In the genomic region with DNA sequence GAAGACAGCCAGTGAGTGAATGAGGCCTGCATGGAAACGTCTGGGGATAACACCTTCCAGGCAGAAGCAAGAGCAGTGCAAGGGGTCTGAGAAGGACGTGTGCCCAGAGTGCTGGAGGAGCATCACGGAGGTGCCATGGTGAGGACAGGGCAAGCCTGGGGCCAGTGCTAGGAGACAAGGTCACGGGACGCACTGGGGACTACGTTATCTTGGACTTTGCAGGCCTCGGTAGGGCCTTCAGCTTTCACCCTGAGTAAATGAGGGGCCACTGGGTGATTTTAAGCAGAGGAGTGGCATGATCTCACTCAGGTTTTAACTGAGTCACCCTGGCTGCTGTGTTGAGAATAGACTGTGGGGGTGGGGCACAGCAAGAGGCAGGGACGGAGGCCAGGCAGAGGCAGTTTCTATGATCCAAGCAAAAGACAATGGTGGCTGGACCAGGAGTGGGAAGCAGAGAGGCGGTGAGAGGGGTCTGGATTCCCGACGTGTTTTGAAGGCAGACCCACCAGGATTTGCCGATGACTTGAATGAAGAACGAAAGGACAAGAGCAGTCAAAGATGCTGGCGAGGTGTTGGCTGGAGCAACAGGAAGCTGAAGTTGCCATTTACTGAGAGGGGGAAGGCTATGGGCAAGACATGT, we compare ENCODE assay signal across 1 cellular context.
A peak's percentile ranks its signal among the peaks of the same experiment; 100 is the strongest.
TF ChIP-seq lines count a peak whose summit lies in the region.

No MANE protein-coding gene starts in this region.

TF ChIP-seq in K562, 482 proteins besides CTCF, POLR2A, EP300 and RAD21 (continued from another document and continues in another):
- TF ChIP-seq JUND (IDR thresholded peaks at IDR 0.05; ENCODE audit: borderline replicate concordance, low read depth, low read length) (peak; percentile 89), JUND (tag; IDR thresholded peaks at IDR 0.05; ENCODE audit: borderline replicate concordance, low read depth, low read length) (peak; percentile 86; the same call in 2 of the 3 replicates), BCOR (IDR thresholded peaks at IDR 0.05) (no peak), ETV5 (CRISPR knock-in tag; IDR thresholded peaks at IDR 0.05; ENCODE audit: low read depth) (no peak), RFX5 (IDR thresholded peaks at IDR 0.05; ENCODE audit: low read depth, low read length) (no peak), CBFA2T3 (IDR thresholded peaks at IDR 0.05) (peak; percentile 89), FOXP1 (CRISPR knock-in tag; IDR thresholded peaks at IDR 0.05) (no peak), PRMT5 (CRISPR knock-in tag; IDR thresholded peaks at IDR 0.05) (no peak), MCM2 (IDR thresholded peaks at IDR 0.05; ENCODE audit: low read depth) (no peak), ASH1L (IDR thresholded peaks at IDR 0.05; ENCODE audit: borderline replicate concordance, low read depth, partially characterized antibody) (no peak), BRF1 (IDR thresholded peaks at IDR 0.05; ENCODE audit: borderline replicate concordance, extremely low read depth, insufficient read length) (no peak), ZNF224 (CRISPR knock-in tag; IDR thresholded peaks at IDR 0.05) (no peak), BRD9 (IDR thresholded peaks at IDR 0.05; ENCODE audit: low read depth, partially characterized antibody) (no peak), ARHGAP35 (IDR thresholded peaks at IDR 0.05; ENCODE audit: partially characterized antibody) (no peak), PRDM10 (IDR thresholded peaks at IDR 0.05; ENCODE audit: partially characterized antibody) (peak; percentile 27), IFI16 (CRISPR knock-in tag; IDR thresholded peaks at IDR 0.05) (no peak), MGA (IDR thresholded peaks at IDR 0.05) (no peak), HNRNPLL (IDR thresholded peaks at IDR 0.05; ENCODE audit: low read depth, low read length, poor library complexity, severe bottlenecking) (no peak), KLF1 (tag; IDR thresholded peaks at IDR 0.05) (no peak), SETDB1 (IDR thresholded peaks at IDR 0.05; ENCODE audit: low read length) (no peak), RBM25 (IDR thresholded peaks at IDR 0.05; ENCODE audit: low read depth, low read length, severe bottlenecking) (no peak), SMARCE1 (IDR thresholded peaks at IDR 0.05) (peak; percentile 86), TCF3 (CRISPR knock-in tag; IDR thresholded peaks at IDR 0.05) (peak; percentile 81), KLF16 (IDR thresholded peaks at IDR 0.05) (no peak), ZFP1 (CRISPR knock-in tag; IDR thresholded peaks at IDR 0.05) (no peak), SMAD3 (CRISPR knock-in tag; conservative IDR thresholded peaks at IDR 0.05) (no peak), ETV6 (IDR thresholded peaks at IDR 0.05; ENCODE audit: borderline replicate concordance in 1 of 2, low read depth in 2 of 2, low read length in 1 of 2) (no peak), ETV6 (CRISPR knock-in tag; IDR thresholded peaks at IDR 0.05; ENCODE audit: borderline replicate concordance) (no peak), NFXL1 (CRISPR knock-in tag; IDR thresholded peaks at IDR 0.05) (0 out of 2 replicates have a peak, but pooled peaks have one; percentile 48), U2AF1 (optimal IDR thresholded peaks at IDR 0.05; ENCODE audit: low read depth, low read length) (no peak)
- TF ChIP-seq, protein P1, sequence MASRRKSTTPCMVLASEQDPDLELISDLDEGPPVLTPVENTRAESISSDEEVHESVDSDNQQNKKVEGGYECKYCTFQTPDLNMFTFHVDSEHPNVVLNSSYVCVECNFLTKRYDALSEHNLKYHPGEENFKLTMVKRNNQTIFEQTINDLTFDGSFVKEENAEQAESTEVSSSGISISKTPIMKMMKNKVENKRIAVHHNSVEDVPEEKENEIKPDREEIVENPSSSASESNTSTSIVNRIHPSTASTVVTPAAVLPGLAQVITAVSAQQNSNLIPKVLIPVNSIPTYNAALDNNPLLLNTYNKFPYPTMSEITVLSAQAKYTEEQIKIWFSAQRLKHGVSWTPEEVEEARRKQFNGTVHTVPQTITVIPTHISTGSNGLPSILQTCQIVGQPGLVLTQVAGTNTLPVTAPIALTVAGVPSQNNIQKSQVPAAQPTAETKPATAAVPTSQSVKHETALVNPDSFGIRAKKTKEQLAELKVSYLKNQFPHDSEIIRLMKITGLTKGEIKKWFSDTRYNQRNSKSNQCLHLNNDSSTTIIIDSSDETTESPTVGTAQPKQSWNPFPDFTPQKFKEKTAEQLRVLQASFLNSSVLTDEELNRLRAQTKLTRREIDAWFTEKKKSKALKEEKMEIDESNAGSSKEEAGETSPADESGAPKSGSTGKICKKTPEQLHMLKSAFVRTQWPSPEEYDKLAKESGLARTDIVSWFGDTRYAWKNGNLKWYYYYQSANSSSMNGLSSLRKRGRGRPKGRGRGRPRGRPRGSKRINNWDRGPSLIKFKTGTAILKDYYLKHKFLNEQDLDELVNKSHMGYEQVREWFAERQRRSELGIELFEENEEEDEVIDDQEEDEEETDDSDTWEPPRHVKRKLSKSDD (conservative IDR thresholded peaks at IDR 0.05; ENCODE audit: low read length) = no peak
- TF ChIP-seq, protein P2, sequence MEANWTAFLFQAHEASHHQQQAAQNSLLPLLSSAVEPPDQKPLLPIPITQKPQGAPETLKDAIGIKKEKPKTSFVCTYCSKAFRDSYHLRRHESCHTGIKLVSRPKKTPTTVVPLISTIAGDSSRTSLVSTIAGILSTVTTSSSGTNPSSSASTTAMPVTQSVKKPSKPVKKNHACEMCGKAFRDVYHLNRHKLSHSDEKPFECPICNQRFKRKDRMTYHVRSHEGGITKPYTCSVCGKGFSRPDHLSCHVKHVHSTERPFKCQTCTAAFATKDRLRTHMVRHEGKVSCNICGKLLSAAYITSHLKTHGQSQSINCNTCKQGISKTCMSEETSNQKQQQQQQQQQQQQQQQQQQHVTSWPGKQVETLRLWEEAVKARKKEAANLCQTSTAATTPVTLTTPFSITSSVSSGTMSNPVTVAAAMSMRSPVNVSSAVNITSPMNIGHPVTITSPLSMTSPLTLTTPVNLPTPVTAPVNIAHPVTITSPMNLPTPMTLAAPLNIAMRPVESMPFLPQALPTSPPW (CRISPR knock-in tag; IDR thresholded peaks at IDR 0.05) = no peak
- TF ChIP-seq, protein P3, sequence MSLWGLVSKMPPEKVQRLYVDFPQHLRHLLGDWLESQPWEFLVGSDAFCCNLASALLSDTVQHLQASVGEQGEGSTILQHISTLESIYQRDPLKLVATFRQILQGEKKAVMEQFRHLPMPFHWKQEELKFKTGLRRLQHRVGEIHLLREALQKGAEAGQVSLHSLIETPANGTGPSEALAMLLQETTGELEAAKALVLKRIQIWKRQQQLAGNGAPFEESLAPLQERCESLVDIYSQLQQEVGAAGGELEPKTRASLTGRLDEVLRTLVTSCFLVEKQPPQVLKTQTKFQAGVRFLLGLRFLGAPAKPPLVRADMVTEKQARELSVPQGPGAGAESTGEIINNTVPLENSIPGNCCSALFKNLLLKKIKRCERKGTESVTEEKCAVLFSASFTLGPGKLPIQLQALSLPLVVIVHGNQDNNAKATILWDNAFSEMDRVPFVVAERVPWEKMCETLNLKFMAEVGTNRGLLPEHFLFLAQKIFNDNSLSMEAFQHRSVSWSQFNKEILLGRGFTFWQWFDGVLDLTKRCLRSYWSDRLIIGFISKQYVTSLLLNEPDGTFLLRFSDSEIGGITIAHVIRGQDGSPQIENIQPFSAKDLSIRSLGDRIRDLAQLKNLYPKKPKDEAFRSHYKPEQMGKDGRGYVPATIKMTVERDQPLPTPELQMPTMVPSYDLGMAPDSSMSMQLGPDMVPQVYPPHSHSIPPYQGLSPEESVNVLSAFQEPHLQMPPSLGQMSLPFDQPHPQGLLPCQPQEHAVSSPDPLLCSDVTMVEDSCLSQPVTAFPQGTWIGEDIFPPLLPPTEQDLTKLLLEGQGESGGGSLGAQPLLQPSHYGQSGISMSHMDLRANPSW (CRISPR knock-in tag; IDR thresholded peaks at IDR 0.05) = no peak
